18 cellular contexts compared by ENCODE assay signal in genomic region chr1:245332513-245332912, GRCh38.
DNase-seq lines count a peak whose midpoint lies in the region; ATAC-seq and TF ChIP-seq lines count a peak whose summit lies in the region.
"Had no signal": no experiment of that assay in that cellular context is flagged by ENCODE, and none has a peak within 500 bp of the region (broad histone marks: within the 10 kb centered on the region; RNA-seq: fewer than 3 reads in every experiment).

No MANE protein-coding gene starts in this region.

- H3K9me3 Mint-ChIP-seq in stimulated activated naive CD8-positive, alpha-beta T cell treated with anti-CD3 and anti-CD28 coated beads, Interleukin-15, amount 100 ng/mL, for 72 hours: peaks cover 4 to 12% of the 10 kb centered on the region in 2 donors

- H3K4me1 Mint-ChIP-seq in stimulated activated naive CD8-positive, alpha-beta T cell treated with anti-CD3 and anti-CD28 coated beads, Interleukin-15, amount 100 ng/mL, for 72 hours: peaks cover 40% of the 10 kb centered on the region
- H3K4me1 Mint-ChIP-seq: IgD-negative memory B cell had no signal

- peak overlapping the region; percentile 44 for H3K4me2 ChIP-seq in smooth muscle cell
- H3K4me2 ChIP-seq: PC-9 had no signal

- peak overlapping the region; percentile 47 for H3K9ac ChIP-seq in smooth muscle cell (ENCODE audit: low read depth)

- no peak for TF ChIP-seq CTCF in smooth muscle cell (IDR thresholded peaks at IDR 0.05; ENCODE audit: borderline replicate concordance, insufficient read depth, poor library complexity, severe bottlenecking)

- H3K27ac ChIP-seq in smooth muscle cell (ENCODE audit: low read depth): peak overlapping the region; percentile 82
- H3K27ac ChIP-seq: PC-9 had no signal

- peak; percentile 96 for ATAC-seq in stimulated activated naive CD8-positive, alpha-beta T cell treated with anti-CD3 and anti-CD28 coated beads, Interleukin-15, amount 100 ng/mL, for 72 hours
- no peak for ATAC-seq in HG02759 (IDR thresholded peaks at IDR 0.05; ENCODE audit: unreplicated experiment)
- ATAC-seq in GM19328 (IDR thresholded peaks at IDR 0.05; ENCODE audit: unreplicated experiment): no peak
- ATAC-seq: left lobe of liver, SK-N-SH treated with all-trans-retinoic acid at 6 μM for 48 hours had no signal

- no peaks in the 10 kb centered on the region for H3K9me3 ChIP-seq in smooth muscle cell (replicated peaks; ENCODE audit: low read depth)

- 45% methylated on average over 6 of the region's 6 CpGs for WGBS in smooth muscle cell (ENCODE audit: low lambda C conversion rate)

- H3K4me1 ChIP-seq in smooth muscle cell (ENCODE audit: low read depth): peaks cover 4% of the 10 kb centered on the region

- no peaks in the 10 kb centered on the region for H3K27me3 ChIP-seq in smooth muscle cell (ENCODE audit: low read depth)

- DNase-seq in activated T-cell treated with anti-CD3 and anti-CD28 coated beads for 48 hours (ENCODE audit: low read depth) (peak; percentile 51), activated T-cell treated with anti-CD3 and anti-CD28 coated beads for 4 hours (no peak), smooth muscle cell (lab: John Stamatoyannopoulos, UW; ENCODE audit: unreplicated experiment) (no peak), activated gamma-delta T cell treated with Interleukin-2 at 50 U/mL for 16 hours (no peak)
- peak; percentile 28 for DNase-seq in activated CD8-positive, alpha-beta memory T cell treated with anti-CD3 and anti-CD28 coated beads, Interleukin-2, amount 50 U/mL, for 4 hours
- peak; percentile 41 to 78 for DNase-seq in stimulated activated naive CD8-positive, alpha-beta T cell treated with anti-CD3 and anti-CD28 coated beads, Interleukin-15, amount 100 ng/mL, for 72 hours
- DNase-seq: activated effector memory CD4-positive, alpha-beta T cell treated with Interleukin-2 at 50 U/mL for 16 hours; GOT3; hippocampal formation; NCI-H146; NCI-H524; PC-9; stimulated activated naive CD4-positive, alpha-beta T cell treated with Interleukin-2 at 50 U/mL for 16 hours had no signal

- peaks cover 29% of the 10 kb centered on the region for H3F3A ChIP-seq in smooth muscle cell (ENCODE audit: low read depth)

- H3K27me3 Mint-ChIP-seq in stimulated activated naive CD8-positive, alpha-beta T cell treated with anti-CD3 and anti-CD28 coated beads, Interleukin-15, amount 100 ng/mL, for 72 hours: peaks cover 23% of the 10 kb centered on the region

- H2AFZ ChIP-seq in smooth muscle cell (ENCODE audit: low read depth): no peak overlapping the region
- H2AFZ ChIP-seq: PC-9 had no signal

- H3K79me2 ChIP-seq in smooth muscle cell (ENCODE audit: low read depth): peaks cover 31% of the 10 kb centered on the region

- H3K27ac Mint-ChIP-seq in stimulated activated naive CD8-positive, alpha-beta T cell treated with anti-CD3 and anti-CD28 coated beads, Interleukin-15, amount 100 ng/mL, for 72 hours: peak overlapping the region in 1 of 2 donors; percentile 5
- H3K27ac Mint-ChIP-seq: IgD-negative memory B cell had no signal

- H3K4me3 Mint-ChIP-seq in stimulated activated naive CD8-positive, alpha-beta T cell treated with anti-CD3 and anti-CD28 coated beads, Interleukin-15, amount 100 ng/mL, for 72 hours: peak overlapping the region in 1 of 2 donors; percentile 27
- H3K4me3 Mint-ChIP-seq: IgD-negative memory B cell had no signal

- H3K36me3 ChIP-seq in smooth muscle cell (ENCODE audit: low read depth): no peaks in the 10 kb centered on the region

- no peak overlapping the region for H3K4me3 ChIP-seq in smooth muscle cell
- H3K4me3 ChIP-seq: PC-9 had no signal

- H4K20me1 ChIP-seq in smooth muscle cell (ENCODE audit: low read depth): peaks cover 57% of the 10 kb centered on the region

Comparison
In these comparisons a context has a peak if more than half of its experiments do, and no peak if none do; other contexts are left out.
1. DNase-seq: peak in activated T-cell treated with anti-CD3 and anti-CD28 coated beads for 48 hours (single experiment), activated CD8-positive, alpha-beta memory T cell treated with anti-CD3 and anti-CD28 coated beads, Interleukin-2, amount 50 U/mL, for 4 hours (single experiment) and stimulated activated naive CD8-positive, alpha-beta T cell treated with anti-CD3 and anti-CD28 coated beads, Interleukin-15, amount 100 ng/mL, for 72 hours (2 of 2); none in activated T-cell treated with anti-CD3 and anti-CD28 coated beads for 4 hours (single experiment), smooth muscle cell (single experiment) and activated gamma-delta T cell treated with Interleukin-2 at 50 U/mL for 16 hours (single experiment).